13 cellular contexts compared by ENCODE assay signal in the genomic region with DNA sequence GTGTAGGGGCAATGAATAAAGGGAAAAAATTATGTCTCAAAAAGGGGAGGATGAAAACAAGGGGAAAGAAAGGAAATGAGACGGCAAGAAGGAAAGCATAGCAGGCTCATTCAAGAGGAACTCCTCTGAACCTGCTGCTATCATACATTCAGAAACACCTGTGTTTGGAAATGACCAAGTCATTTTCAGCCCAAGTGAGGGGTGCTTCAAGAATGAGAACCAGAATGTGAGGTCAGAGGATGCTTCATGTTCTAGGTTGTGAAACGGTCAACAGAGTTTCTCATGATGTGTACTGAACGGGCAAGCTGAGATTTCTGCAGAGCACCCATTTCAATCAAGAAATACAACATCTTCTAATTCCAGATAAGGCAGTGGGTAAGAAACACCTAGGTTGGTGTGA.
A peak's percentile ranks its signal among the peaks of the same experiment; 100 is the strongest.
DNase-seq lines count a peak whose midpoint lies in the region; ATAC-seq and TF ChIP-seq lines count a peak whose summit lies in the region.
"Had no signal": no experiment of that assay in that cellular context is flagged by ENCODE, and none has a peak within 500 bp of the region (broad histone marks: within the 10 kb centered on the region; RNA-seq: fewer than 3 reads in every experiment).

No MANE protein-coding gene starts in this region.

- H3K27me3 Mint-ChIP-seq in type B pancreatic cell = no peaks in the 10 kb centered on the region

- ATAC-seq in GM18867 (IDR thresholded peaks at IDR 0.05; ENCODE audit: unreplicated experiment) = peak; percentile 64
- peak; percentile 52 for ATAC-seq in GM21528 (IDR thresholded peaks at IDR 0.05; ENCODE audit: low FRiP score, unreplicated experiment)
- ATAC-seq in HG02981 (IDR thresholded peaks at IDR 0.05; ENCODE audit: unreplicated experiment) = peak; percentile 55
- ATAC-seq in HG03575 (IDR thresholded peaks at IDR 0.05; ENCODE audit: extremely low read depth, insufficient number of reproducible peaks, low FRiP score, unreplicated experiment) = peak; percentile 37
- ATAC-seq: esophagus mucosa had no signal

- H3K4me1 Mint-ChIP-seq in type B pancreatic cell (ENCODE audit: unreplicated experiment) = no peaks in the 10 kb centered on the region

- no peak overlapping the region for H3K4me3 Mint-ChIP-seq in type B pancreatic cell

- TF ChIP-seq CTCF in type B pancreatic cell (conservative IDR thresholded peaks at IDR 0.05) = no peak

- no peaks in the 10 kb centered on the region for H3K36me3 Mint-ChIP-seq in type B pancreatic cell

- DNase-seq in activated CD4-positive, alpha-beta T cell treated with anti-CD3 and anti-CD28 coated beads, Interleukin-2, amount 50 U/mL, for 4 hours = no peak
- no peak for DNase-seq in type B pancreatic cell (ENCODE audit: extremely low spot score, unreplicated experiment)
- no peak for DNase-seq in stimulated activated CD4-positive, alpha-beta T cell treated with anti-CD3 and anti-CD28 coated beads, Interleukin-4, amount 100 ng/mL, for 24 hours
- no peak for DNase-seq in OCI-M1 (lab: John Stamatoyannopoulos, UW)
- DNase-seq: activated CD4-positive, CD25-positive, alpha-beta regulatory T cell treated with anti-CD3 and anti-CD28 coated beads, Interleukin-2, amount 50 U/mL, for 72 hours; activated T-cell treated with anti-CD3 and anti-CD28 coated beads, Interleukin-2, amount 50 U/mL, for 1 hour; amniotic stem cell; C1 segment of cervical spinal cord had no signal

- H3K9me3 Mint-ChIP-seq in type B pancreatic cell = no peaks in the 10 kb centered on the region

- no peak overlapping the region for H3K27ac Mint-ChIP-seq in type B pancreatic cell
